Comparison of ENCODE assay signal across 15 cellular contexts in genomic region chr11:123526027-123526805, GRCh38.
A peak's percentile ranks its signal among the peaks of the same experiment; 100 is the strongest.
DNase-seq lines count a peak whose midpoint lies in the region; ATAC-seq and TF ChIP-seq lines count a peak whose summit lies in the region.
"Had no signal": no experiment of that assay in that cellular context is flagged by ENCODE, and none has a peak within 500 bp of the region (broad histone marks: within the 10 kb centered on the region; RNA-seq: fewer than 3 reads in every experiment).

No MANE protein-coding gene starts in this region.

- no peak overlapping the region for H2BK20ac ChIP-seq in IMR-90 (ENCODE audit: low read depth, low read length)

- no TSS peak for BruUV-seq in IMR-90 (replicated peaks; lab: Mats Ljungman, UMichigan)

- no peak overlapping the region for H3K4ac ChIP-seq in IMR-90 (ENCODE audit: low read depth, low read length)

- no peak overlapping the region for H4K5ac ChIP-seq in IMR-90 (ENCODE audit: low read depth, low read length)

- ATAC-seq in IMR-90 (ENCODE audit: low read depth) = no peak
- no peak for ATAC-seq in HG02973 (IDR thresholded peaks at IDR 0.05; ENCODE audit: unreplicated experiment)
- ATAC-seq in HG03097 (IDR thresholded peaks at IDR 0.05; ENCODE audit: low FRiP score, unreplicated experiment) = no peak
- ATAC-seq: stimulated activated naive CD8-positive, alpha-beta T cell treated with anti-CD3 and anti-CD28 coated beads, Interleukin-15, Interleukin-2, amounts not matched to agents 100 U/mL and 50 U/mL, for 24 hours; upper lobe of right lung had no signal

- POLR2A ChIA-PET in IMR-90 (lab: Charles Lee; ENCODE audit: unreplicated experiment) = no interaction called here

- H3K9ac ChIP-seq in IMR-90 (ENCODE audit: low read depth, low read length) = no peak overlapping the region

- H4K8ac ChIP-seq in IMR-90 (ENCODE audit: low read depth in 2 of 2, low read length in 2 of 2) = no peak overlapping the region

- no peak overlapping the region for H3K23ac ChIP-seq in IMR-90 (ENCODE audit: low read depth, low read length)

- H2BK15ac ChIP-seq in IMR-90 (ENCODE audit: low read depth, low read length) = no peak overlapping the region

- no peak overlapping the region for H3K14ac ChIP-seq in IMR-90 (replicated peaks; ENCODE audit: low read depth, low read length)

- 0 out of 2 replicates have a peak, but pooled peaks cover 3% of the 10 kb centered on the region for H3K9me1 ChIP-seq in IMR-90 (ENCODE audit: insufficient read depth, low read length)

- H2AFZ ChIP-seq in ACC112 (ENCODE audit: low read length, unreplicated experiment) (no peak overlapping the region), IMR-90 (replicated peaks; ENCODE audit: low read length, poor library complexity) (no peak overlapping the region)

- H2AK9ac ChIP-seq in IMR-90 (replicated peaks; ENCODE audit: low read depth, low read length, poor library complexity) = peak overlapping the region; percentile 1

- in situ Hi-C loops in IMR-90 (cut with MboI; ENCODE audit: low sequenced_read_pairs) = no loop called here

- no peak overlapping the region for H3K56ac ChIP-seq in IMR-90 (ENCODE audit: extremely low read depth, insufficient read depth, low read length)

- dilution Hi-C loops in IMR-90 (cut with HindIII; ENCODE audit: low sequenced_read_pairs, unreplicated experiment) = no loop called here

- H3K27me3 ChIP-seq in ACC112 (ENCODE audit: insufficient read depth, low read length) (peaks cover 29% of the 10 kb centered on the region), IMR-90 (ENCODE audit: control insufficient read depth, insufficient read depth, low read length) (no peaks in the 10 kb centered on the region), uterus (no peaks in the 10 kb centered on the region)

- H3K18ac ChIP-seq in IMR-90 (ENCODE audit: low read depth, low read length) = no peak overlapping the region

- no peak overlapping the region for H4K91ac ChIP-seq in IMR-90 (ENCODE audit: insufficient read depth, low read depth, low read length)

- no peak overlapping the region for H2BK5ac ChIP-seq in IMR-90 (ENCODE audit: low read depth, low read length, poor library complexity, severe bottlenecking)

- DNase-seq in IMR-90 (no peak), nucleus accumbens (lab: John Stamatoyannopoulos, UW) (peak in 30 of 56 donors; percentile 8 to 64 (median 30)), uterus (no peak), DMS 273 treated with DMSO at 0.1 percent for 48 hours (lab: John Stamatoyannopoulos, UW) (no peak)
- DNase-seq: COR-L47; foreskin melanocyte; NCI-H187; RPMI8226; stimulated activated naive CD8-positive, alpha-beta T cell treated with anti-CD3 and anti-CD28 coated beads, Interleukin-15, Interleukin-2, amounts not matched to agents 100 U/mL and 50 U/mL, for 24 hours; upper lobe of right lung had no signal

- H3K9me3 ChIP-seq in IMR-90 (ENCODE audit: control insufficient read depth, insufficient read depth, low read length) (no peaks in the 10 kb centered on the region), uterus (no peaks in the 10 kb centered on the region)
- H3K9me3 ChIP-seq: upper lobe of right lung had no signal

- H3K27ac ChIP-seq in ACC112 (ENCODE audit: low read depth, low read length) = no peak overlapping the region
- no peak overlapping the region for H3K27ac ChIP-seq in IMR-90 (ENCODE audit: insufficient read depth, low read length)
- peak overlapping the region; percentile 70 for H3K27ac ChIP-seq in cingulate gyrus (ENCODE audit: low read depth, low read length)
- no peak overlapping the region for H3K27ac ChIP-seq in uterus
- H3K27ac ChIP-seq: upper lobe of right lung had no signal

- no peak overlapping the region for H2AK5ac ChIP-seq in IMR-90 (ENCODE audit: low read depth, low read length)

- H3K4me1 ChIP-seq in ACC112 (ENCODE audit: control insufficient read depth, insufficient read depth, low read length, unreplicated experiment) (no peaks in the 10 kb centered on the region), IMR-90 (ENCODE audit: control insufficient read depth, insufficient read depth, low read length) (no peaks in the 10 kb centered on the region), uterus (no peaks in the 10 kb centered on the region)
- H3K4me1 ChIP-seq: upper lobe of right lung had no signal

- H3K4me3 ChIP-seq in ACC112 (ENCODE audit: low read depth, low read length) = peak overlapping the region; percentile 47; the same call in 1 of the 2 replicates
- H3K4me3 ChIP-seq in IMR-90 (ENCODE audit: insufficient read depth, low read depth, low read length) = no peak overlapping the region
- no peak overlapping the region for H3K4me3 ChIP-seq in uterus
- H3K4me3 ChIP-seq: lung, upper lobe of right lung had no signal

- no peak for TF ChIP-seq POLR2A in IMR-90 (IDR thresholded peaks at IDR 0.05; ENCODE audit: low read depth, low read length)
- no peak for TF ChIP-seq POLR2A in uterus (IDR thresholded peaks at IDR 0.05)

- H3K36me3 ChIP-seq in ACC112 (ENCODE audit: insufficient read depth, low read length) (no peaks in the 10 kb centered on the region), IMR-90 (ENCODE audit: control insufficient read depth, insufficient read depth, low read length) (no peaks in the 10 kb centered on the region), uterus (no peaks in the 10 kb centered on the region)
- H3K36me3 ChIP-seq: upper lobe of right lung had no signal

- no peak overlapping the region for H3K4me2 ChIP-seq in IMR-90 (ENCODE audit: low read depth, low read length)

- TF ChIP-seq CTCF in IMR-90 (conservative IDR thresholded peaks at IDR 0.05; ENCODE audit: low read depth, low read length) (no peak), uterus (IDR thresholded peaks at IDR 0.05) (no peak)

- 80% methylated on average over 1 of the region's 22 CpGs; no CpG with 5 or more reads in 1 of the 2 experiments for WGBS in IMR-90 (ENCODE audit: extremely low coverage in 2 of 2, insufficient read length in 1 of 2), 2 experiments

- peaks cover 7 to 19% of the 10 kb centered on the region in 2 experiments; a peak in 3 of 4 replicates for H3K79me1 ChIP-seq in IMR-90 (ENCODE audit: low read depth in 1 of 2, low read length in 2 of 2)

- H4K20me1 ChIP-seq in IMR-90 (ENCODE audit: insufficient read depth, low read length) = peaks cover 7% of the 10 kb centered on the region; the same call in 1 of the 2 replicates

- intact Hi-C loops in IMR-90 (cut with micrococcal nuclease) = no loop called here
- intact Hi-C loops in uterus (cut with DNase I; ENCODE audit: low total_unique reads) = no loop called here

- H2BK120ac ChIP-seq in IMR-90 (ENCODE audit: low read depth, low read length) = no peak overlapping the region

- no peak for TF ChIP-seq RAD21 in IMR-90 (IDR thresholded peaks at IDR 0.05; ENCODE audit: low read length)

- CTCF ChIA-PET in IMR-90 (lab: Yijun Ruan, JAX) = interaction anchor here (0.9 kb wide), 1 partner anchor 12 kb away, joined by 3 read pairs; no protein-coding TSS in a partner anchor

- no peaks in the 10 kb centered on the region for H3K79me2 ChIP-seq in ACC112 (ENCODE audit: control insufficient read depth, insufficient read depth, low read length, unreplicated experiment)

TF ChIP-seq in IMR-90, 13 proteins besides CTCF, POLR2A, EP300 and RAD21:
- no peak for TF ChIP-seq BHLHE40 (IDR thresholded peaks at IDR 0.05; ENCODE audit: low read depth, low read length)
- TF ChIP-seq SMC3 (IDR thresholded peaks at IDR 0.05; ENCODE audit: low read depth, low read length) = no peak
- no peak for TF ChIP-seq ELK1 (IDR thresholded peaks at IDR 0.05; ENCODE audit: borderline replicate concordance, low read depth, low read length)
- no peak for TF ChIP-seq RCOR1 (IDR thresholded peaks at IDR 0.05; ENCODE audit: insufficient replicate concordance, low read length)
- TF ChIP-seq CEBPB (IDR thresholded peaks at IDR 0.05; ENCODE audit: low read depth, low read length) = no peak
- TF ChIP-seq FOS (IDR thresholded peaks at IDR 0.05; ENCODE audit: low read depth, low read length) = no peak
- TF ChIP-seq RFX5 (IDR thresholded peaks at IDR 0.05; ENCODE audit: low read depth, low read length) = no peak
- no peak for TF ChIP-seq NFE2L2 (IDR thresholded peaks at IDR 0.05; ENCODE audit: low read depth, low read length)
- TF ChIP-seq MAFK (IDR thresholded peaks at IDR 0.05; ENCODE audit: low read depth, low read length) = no peak
- TF ChIP-seq MXI1 (IDR thresholded peaks at IDR 0.05; ENCODE audit: borderline replicate concordance, low read depth, low read length) = no peak
- no peak for TF ChIP-seq USF2 (IDR thresholded peaks at IDR 0.05; ENCODE audit: low read depth, low read length)
- TF ChIP-seq CHD1 (IDR thresholded peaks at IDR 0.05; ENCODE audit: low read depth, low read length) = no peak
- no peak for TF ChIP-seq MAZ (IDR thresholded peaks at IDR 0.05; ENCODE audit: borderline replicate concordance, low read depth, low read length)
TF ChIP-seq in IMR-90: peak in this region for 0.

Comparison
In these comparisons a context has a peak if more than half of its experiments do, and no peak if none do; other contexts are left out.
1. DNase-seq: peak in nucleus accumbens (30 of 56); none in IMR-90 (single experiment), uterus (0 of 2) and DMS 273 treated with DMSO at 0.1 percent for 48 hours (single experiment).